ENCODE assay signal across 27 cellular contexts in the genomic region with DNA sequence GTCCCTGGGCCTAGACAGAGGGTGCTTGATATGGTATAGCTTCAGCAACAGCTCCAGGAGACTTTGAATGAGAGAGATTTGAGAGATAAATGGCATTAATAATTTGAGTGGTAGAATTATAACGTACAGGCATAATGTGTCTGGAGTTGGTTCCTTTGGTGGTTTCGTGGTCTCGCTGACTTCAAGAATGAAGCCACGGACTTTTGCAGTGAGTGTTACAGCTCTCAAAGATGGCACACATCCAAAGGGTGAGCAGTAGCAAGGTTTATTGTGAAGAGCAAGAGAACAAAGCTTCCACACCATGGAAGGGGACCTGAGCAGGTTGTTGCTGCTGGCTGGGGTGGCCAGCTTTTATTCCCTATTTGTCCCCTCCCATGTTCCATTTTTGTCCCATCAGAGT. TPM values are rescaled to one million over a fixed set of nuclear protein-coding genes. Genes with fewer than 3 reads are reported as not detected.
"Had no signal": no experiment of that assay in that cellular context is flagged by ENCODE, and none has a peak within 500 bp of the region (broad histone marks: within the 10 kb centered on the region; RNA-seq: fewer than 3 reads in every experiment).

No MANE protein-coding gene starts in this region.

- ATAC-seq: activated CD4-positive, CD25-positive, alpha-beta regulatory T cell treated with anti-CD3 and anti-CD28 coated beads, Interleukin-2, amount 50 U/mL, for 24 hours; lower lobe of right lung; mucosa of descending colon; sciatic nerve; SK-N-SH treated with all-trans-retinoic acid at 6 μM for 48 hours had no signal

- H3K4me1 ChIP-seq: lower lobe of right lung had no signal

- DNase-seq: activated CD4-positive, alpha-beta T cell treated with anti-CD3 and anti-CD28 coated beads, Interleukin-2, amount 50 U/mL, for 1 hour; activated gamma-delta T cell; activated T-cell treated with anti-CD3 and anti-CD28 coated beads for 4 hours; amniotic stem cell; cortex of kidney; kidney; lower lobe of right lung; mesendoderm; mucosa of descending colon; naive B cell; stimulated activated CD4-positive, alpha-beta T cell treated with anti-CD3 and anti-CD28 coated beads, Interleukin-4, amount 100 ng/mL, for 1 hour; tibial artery had no signal

- H3K36me3 ChIP-seq: lower lobe of right lung, tibial artery had no signal

- H3K27ac ChIP-seq: lower lobe of right lung, tibial artery, VCaP had no signal

- H3K4me1 Mint-ChIP-seq: naive B cell had no signal

- H3K4me3 Mint-ChIP-seq: activated T-helper 1 cell treated with anti-CD3 and anti-CD28 coated beads, Interleukin-12 subunit alpha, Interleukin-12 subunit beta, Interleukin-2, Interleukin-4 antibody, amounts not matched to agents 30 ng/mL and 10 ng/mL and 1 ng/mL, durations not matched to agents 14 hours and 24 hours and 36 hours; naive B cell; stimulated activated naive CD8-positive, alpha-beta T cell treated with anti-CD3 and anti-CD28 coated beads, Interleukin-15, Interleukin-2, amounts not matched to agents 100 ng/mL and 50 ng/mL, for 24 hours had no signal

- FAIRE-seq: endometrium, kidney had no signal

- H3K27ac Mint-ChIP-seq: activated naive CD4-positive, alpha-beta T cell treated with anti-CD3 and anti-CD28 coated beads, Interleukin-2, amount 50 U/mL, for 72 hours; activated T-helper 1 cell treated with anti-CD3 and anti-CD28 coated beads, Interleukin-12 subunit alpha, Interleukin-12 subunit beta, Interleukin-2, Interleukin-4 antibody, amounts not matched to agents 30 ng/mL and 10 ng/mL and 1 ng/mL, durations not matched to agents 14 hours and 24 hours and 36 hours; naive B cell; stimulated activated naive CD8-positive, alpha-beta T cell treated with anti-CD3 and anti-CD28 coated beads, Interleukin-15, Interleukin-2, amounts not matched to agents 100 ng/mL and 50 ng/mL, for 24 hours had no signal

- H3K4me3 ChIP-seq: lower lobe of right lung, mucosa of descending colon, tibial artery had no signal

- H3K36me3 Mint-ChIP-seq: naive B cell had no signal

- H3K9me3 ChIP-seq: lower lobe of right lung, mucosa of descending colon, tibial artery had no signal

RNA-seq across cellular contexts. Expression of gene PDCD1, which starts 23.1 kb away (rescaled TPM):
- total RNA-seq: cerebellum, fibroblast of villous mesenchyme, osteoblast, urinary bladder had no signal

RNA-seq across cellular contexts. Expression of gene NEU4, which starts 26.6 kb away (rescaled TPM):
- total RNA-seq: epithelial cell of proximal tubule, fibroblast of villous mesenchyme, lower lobe of right lung, osteoblast, sciatic nerve had no signal

RNA-seq across cellular contexts. Expression of gene RTP5, which starts 33.9 kb away (rescaled TPM):
- total RNA-seq: activated T-helper 1 cell treated with anti-CD3 and anti-CD28 coated beads, Interleukin-12 subunit alpha, Interleukin-12 subunit beta, Interleukin-2, Interleukin-4 antibody, amounts not matched to agents 30 ng/mL and 10 ng/mL and 1 ng/mL, durations not matched to agents 14 hours and 24 hours and 36 hours; epithelial cell of proximal tubule; fibroblast of villous mesenchyme; lower lobe of right lung; mucosa of descending colon; osteoblast; renal cortical epithelial cell; sciatic nerve; urinary bladder had no signal

RNA-seq across cellular contexts. Expression of gene GAL3ST2, which starts 59.0 kb away (rescaled TPM):
- total RNA-seq: epithelial cell of proximal tubule, lower lobe of right lung, posterior vena cava, sciatic nerve, urinary bladder had no signal
- polyA plus RNA-seq: urinary bladder had no signal
